In genomic region chr22:38788417-38788816, GRCh38 we compare ENCODE assay signal across 8 cellular contexts. TPM values are rescaled to one million over a fixed set of nuclear protein-coding genes. Genes with fewer than 3 reads are reported as not detected.
A peak's percentile ranks its signal among the peaks of the same experiment; 100 is the strongest.
DNase-seq lines count a peak whose midpoint lies in the region; ATAC-seq and TF ChIP-seq lines count a peak whose summit lies in the region.

No MANE protein-coding gene starts in this region.

- intact Hi-C loops in testis (cut with DNase I; ENCODE audit: low total_unique reads): no loop called here

- 22 to 27% methylated on average over 6 of the region's 6 CpGs for WGBS in testis, 2 donors

- no peaks in the 10 kb centered on the region for H3K27me3 ChIP-seq in testis

- TF ChIP-seq CTCF in brain (conservative IDR thresholded peaks at IDR 0.05) (no peak), testis (IDR thresholded peaks at IDR 0.05) (no peak)

- peak overlapping the region in 3 of 5 experiments; percentile 47 to 65 (median 65) for H3K4me3 Mint-ChIP-seq in brain

- TF ChIP-seq POLR2A in testis (IDR thresholded peaks at IDR 0.05): no peak

- no peaks in the 10 kb centered on the region for H3K36me3 ChIP-seq in testis (ENCODE audit: low read depth, missing control alignments)

- H3K27ac ChIP-seq in testis: peak overlapping the region; percentile 47 to 81

- H3K27me3 Mint-ChIP-seq in brain: peaks cover 4% of the 10 kb centered on the region

- ATAC-seq in GM21529 (IDR thresholded peaks at IDR 0.05; ENCODE audit: unreplicated experiment): no peak
- no peak for ATAC-seq in GM21717 (IDR thresholded peaks at IDR 0.05; ENCODE audit: unreplicated experiment)
- ATAC-seq in GM19328 (IDR thresholded peaks at IDR 0.05; ENCODE audit: unreplicated experiment): no peak

- H3K27ac Mint-ChIP-seq in brain: peak overlapping the region in 2 of 5 experiments; percentile 85 to 91

- no peaks in the 10 kb centered on the region for H3K9me3 Mint-ChIP-seq in brain

- H3K9me3 ChIP-seq in testis: no peaks in the 10 kb centered on the region

- DNase-seq in HT1080 (ENCODE audit: low read depth) (peak; percentile 34), left kidney (ENCODE audit: low read depth, low spot score) (peak; percentile 65), testis (peak; percentile 89), SIG-M5 (lab: John Stamatoyannopoulos, UW) (no peak)

- H3K4me3 ChIP-seq in testis: no peak overlapping the region

- peaks cover 10% of the 10 kb centered on the region for H3K36me3 Mint-ChIP-seq in brain

- H3K4me1 ChIP-seq in testis: peaks cover 47% of the 10 kb centered on the region

- peaks cover 40% of the 10 kb centered on the region for H3K4me1 Mint-ChIP-seq in brain

RNA-seq across cellular contexts. Expression of gene DNAL4, which starts 5.5 kb away (rescaled TPM):
- total RNA-seq in HT1080 (2014; rRNA removed; shearing (Covaris generic)): 3.1 and 6.9 TPM in 2 replicates
- 10.7 and 17.4 TPM in 2 replicates for polyA plus RNA-seq in HT1080 (2015; cell fraction: cytosol; rRNA removed)
- 6.5 and 7.6 TPM in 2 replicates for polyA plus RNA-seq in HT1080 (2015; cell fraction: nucleus; rRNA removed)
- 61.4 TPM for polyA plus RNA-seq in brain (ENCODE audit: insufficient read depth, low read depth, low replicate concordance)
- 10 to 100 TPM; 54.4 to 76.8 TPM for total RNA-seq in testis
- polyA plus RNA-seq in testis (ENCODE audit: insufficient read depth, low read depth, low replicate concordance): 107 TPM

RNA-seq across cellular contexts. Expression of gene SUN2, which starts 32.6 kb away (rescaled TPM):
- 84.8 and 87.9 TPM in 2 replicates for total RNA-seq in HT1080 (2014; rRNA removed; shearing (Covaris generic))
- 87.3 and 90.0 TPM in 2 replicates for polyA plus RNA-seq in HT1080 (2015; cell fraction: cytosol; rRNA removed)
- polyA plus RNA-seq in HT1080 (2015; cell fraction: nucleus; rRNA removed): 231 and 236 TPM in 2 replicates
- polyA plus RNA-seq in brain (ENCODE audit: insufficient read depth, low read depth, low replicate concordance): 251 TPM
- 100 to 1,000 TPM; 295 to 331 TPM for total RNA-seq in testis
- polyA plus RNA-seq in testis (ENCODE audit: insufficient read depth, low read depth, low replicate concordance): 90.8 TPM

RNA-seq across cellular contexts. Expression of gene NPTXR, which starts 55.4 kb away (rescaled TPM):
- total RNA-seq in HT1080 (2014; rRNA removed; shearing (Covaris generic)): 2.6 and 2.9 TPM in 2 replicates
- polyA plus RNA-seq in HT1080 (2015; cell fraction: cytosol; rRNA removed): 7.7 and 8.3 TPM in 2 replicates
- polyA plus RNA-seq in HT1080 (2015; cell fraction: nucleus; rRNA removed): 11.8 and 13.4 TPM in 2 replicates
- polyA plus RNA-seq in brain (ENCODE audit: insufficient read depth, low read depth, low replicate concordance) (120 TPM), testis (ENCODE audit: insufficient read depth, low read depth, low replicate concordance) (3.9 TPM)
- total RNA-seq in testis: 10 to 100 TPM; 12.6 to 14.1 TPM
